Comparison of ENCODE assay signal across 29 cellular contexts in the genomic region with DNA sequence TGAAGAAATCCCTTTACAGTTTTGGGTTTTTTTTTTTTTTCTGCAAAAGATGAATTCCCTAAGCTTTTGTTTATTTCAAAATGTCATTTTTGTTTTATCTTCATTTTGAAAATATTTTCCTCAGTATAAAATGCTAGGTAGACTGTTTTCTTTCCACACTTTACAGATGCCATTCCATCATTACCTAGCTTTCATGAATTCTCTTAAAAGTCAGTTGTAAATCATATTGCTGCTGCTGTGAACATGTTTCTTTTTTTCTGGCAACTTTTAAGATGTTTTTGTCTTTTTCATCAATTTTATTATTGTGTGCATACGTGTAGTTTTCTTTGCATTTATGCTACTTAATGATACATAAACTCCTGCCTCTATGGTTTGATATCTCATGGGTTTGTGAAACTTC.
"Had no signal": no experiment of that assay in that cellular context is flagged by ENCODE, and none has a peak within 500 bp of the region (broad histone marks: within the 10 kb centered on the region; RNA-seq: fewer than 3 reads in every experiment).

No MANE protein-coding gene starts in this region.

- H3K27ac ChIP-seq: stomach, suprapubic skin, testis, thoracic aorta, thyroid gland, tibial artery, tibial nerve, transverse colon, upper lobe of left lung, upper lobe of right lung, uterus, vagina had no signal

- H3K27me3 ChIP-seq: stomach, suprapubic skin, testis, thyroid gland, tibial artery, tibial nerve, transverse colon, upper lobe of left lung, upper lobe of right lung, uterus, vagina had no signal

- H3K27me3 Mint-ChIP-seq: type B pancreatic cell had no signal

- ATAC-seq: stimulated activated effector memory CD8-positive, alpha-beta T cell treated with anti-CD3 and anti-CD28 coated beads, Interleukin-12 subunit alpha, Interleukin-12 subunit beta, amount 100 ng/mL, for 72 hours; stimulated activated memory B cell treated with anti-CD40 and anti-IgM and Interleukin-4, amounts not matched to agents 10 μg/mL and 1 μg/mL and 100 μg/mL, for 72 hours; stimulated activated naive B cell treated with anti-CD40 and anti-IgM and Interleukin-4, amounts not matched to agents 10 μg/mL and 1 μg/mL and 100 μg/mL, for 72 hours; stimulated activated naive CD8-positive, alpha-beta T cell treated with anti-CD3 and anti-CD28 coated beads, Interleukin-15, amount 100 ng/mL, for 72 hours; stimulated activated naive CD8-positive, alpha-beta T cell treated with anti-CD3 and anti-CD28 coated beads, Interleukin-15, Interleukin-2, amounts not matched to agents 100 U/mL and 50 U/mL, for 24 hours; upper lobe of right lung had no signal

- H3K4me1 Mint-ChIP-seq: stimulated activated effector memory CD8-positive, alpha-beta T cell treated with anti-CD3 and anti-CD28 coated beads, Interleukin-12 subunit alpha, Interleukin-12 subunit beta, amount 100 ng/mL, for 72 hours; stimulated activated memory B cell treated with anti-CD40 and anti-IgM and Interleukin-4, amounts not matched to agents 10 μg/mL and 1 μg/mL and 100 μg/mL, for 72 hours; stimulated activated naive B cell treated with anti-CD40 and anti-IgM and Interleukin-4, amounts not matched to agents 10 μg/mL and 1 μg/mL and 100 μg/mL, for 72 hours; stimulated activated naive CD8-positive, alpha-beta T cell treated with anti-CD3 and anti-CD28 coated beads, Interleukin-15, amount 100 ng/mL, for 72 hours had no signal

- H3K27ac Mint-ChIP-seq: stimulated activated effector memory CD8-positive, alpha-beta T cell treated with anti-CD3 and anti-CD28 coated beads, Interleukin-12 subunit alpha, Interleukin-12 subunit beta, amount 100 ng/mL, for 72 hours; stimulated activated memory B cell treated with anti-CD40 and anti-IgM and Interleukin-4, amounts not matched to agents 10 μg/mL and 1 μg/mL and 100 μg/mL, for 72 hours; stimulated activated naive B cell treated with anti-CD40 and anti-IgM and Interleukin-4, amounts not matched to agents 10 μg/mL and 1 μg/mL and 100 μg/mL, for 72 hours; stimulated activated naive CD8-positive, alpha-beta T cell treated with anti-CD3 and anti-CD28 coated beads, Interleukin-15, amount 100 ng/mL, for 72 hours; stimulated activated naive CD8-positive, alpha-beta T cell treated with anti-CD3 and anti-CD28 coated beads, Interleukin-15, Interleukin-2, amounts not matched to agents 100 ng/mL and 50 ng/mL, for 24 hours; type B pancreatic cell had no signal

- H3K36me3 ChIP-seq: stomach, suprapubic skin, thoracic aorta, thyroid gland, tibial artery, tibial nerve, transverse colon, upper lobe of left lung, upper lobe of right lung, uterus, vagina had no signal

- H3K4me1 ChIP-seq: suprapubic skin, testis, thyroid gland, tibial artery, tibial nerve, transverse colon, upper lobe of left lung, upper lobe of right lung, uterus, vagina had no signal

- DNase-seq: stimulated activated CD4-positive, alpha-beta T cell treated with anti-CD3 and anti-CD28 coated beads, Interleukin-2, amount 100 ng/mL, for 48 hours; stimulated activated CD4-positive, alpha-beta T cell treated with anti-CD3 and anti-CD28 coated beads, Interleukin-4, amount 100 ng/mL, for 1 hour; stimulated activated CD4-positive, alpha-beta T cell treated with anti-CD3 and anti-CD28 coated beads, Interleukin-4, amount 100 ng/mL, for 24 hours; stimulated activated CD4-positive, alpha-beta T cell treated with anti-CD3 and anti-CD28 coated beads, Interleukin-4, amount 100 ng/mL, for 4 hours; stimulated activated CD8-positive, alpha-beta memory T cell treated with anti-CD3 and anti-CD28 coated beads, Interleukin-4, amount 100 ng/mL, for 48 hours; stimulated activated naive B cell treated with anti-CD40 and anti-IgM and Interleukin-4, amounts not matched to agents 10 μg/mL and 1 μg/mL and 100 μg/mL, for 72 hours; stimulated activated naive CD4-positive, alpha-beta T cell; stimulated activated naive CD4-positive, alpha-beta T cell treated with Interleukin-2 at 50 U/mL for 16 hours; stimulated activated naive CD8-positive, alpha-beta T cell treated with anti-CD3 and anti-CD28 coated beads, Interleukin-15, amount 100 ng/mL, for 72 hours; stimulated activated naive CD8-positive, alpha-beta T cell treated with anti-CD3 and anti-CD28 coated beads, Interleukin-15, Interleukin-2, amounts not matched to agents 100 U/mL and 50 U/mL, for 24 hours; stomach; substantia nigra; testis; thyroid gland; tibial artery; transverse colon; trophoblast cell; upper lobe of left lung; upper lobe of right lung; uterus had no signal

- H3K36me3 Mint-ChIP-seq: stimulated activated effector memory CD8-positive, alpha-beta T cell treated with anti-CD3 and anti-CD28 coated beads, Interleukin-12 subunit alpha, Interleukin-12 subunit beta, amount 100 ng/mL, for 72 hours; stimulated activated memory B cell treated with anti-CD40 and anti-IgM and Interleukin-4, amounts not matched to agents 10 μg/mL and 1 μg/mL and 100 μg/mL, for 72 hours; stimulated activated naive B cell treated with anti-CD40 and anti-IgM and Interleukin-4, amounts not matched to agents 10 μg/mL and 1 μg/mL and 100 μg/mL, for 72 hours; type B pancreatic cell had no signal

- H3K9me3 ChIP-seq: testis, thyroid gland had no signal

- FAIRE-seq: urothelium cell line had no signal

- H3K4me3 Mint-ChIP-seq: stimulated activated effector memory CD8-positive, alpha-beta T cell treated with anti-CD3 and anti-CD28 coated beads, Interleukin-12 subunit alpha, Interleukin-12 subunit beta, amount 100 ng/mL, for 72 hours; stimulated activated memory B cell treated with anti-CD40 and anti-IgM and Interleukin-4, amounts not matched to agents 10 μg/mL and 1 μg/mL and 100 μg/mL, for 72 hours; stimulated activated naive B cell treated with anti-CD40 and anti-IgM and Interleukin-4, amounts not matched to agents 10 μg/mL and 1 μg/mL and 100 μg/mL, for 72 hours; stimulated activated naive CD8-positive, alpha-beta T cell treated with anti-CD3 and anti-CD28 coated beads, Interleukin-15, amount 100 ng/mL, for 72 hours; stimulated activated naive CD8-positive, alpha-beta T cell treated with anti-CD3 and anti-CD28 coated beads, Interleukin-15, Interleukin-2, amounts not matched to agents 100 ng/mL and 50 ng/mL, for 24 hours; type B pancreatic cell had no signal

- H3K4me3 ChIP-seq: stomach, suprapubic skin, testis, thoracic aorta, thyroid gland, tibial artery, tibial nerve, transverse colon, upper lobe of left lung, upper lobe of right lung, uterus, vagina had no signal
